18 cellular contexts compared by ENCODE assay signal in the genomic region with DNA sequence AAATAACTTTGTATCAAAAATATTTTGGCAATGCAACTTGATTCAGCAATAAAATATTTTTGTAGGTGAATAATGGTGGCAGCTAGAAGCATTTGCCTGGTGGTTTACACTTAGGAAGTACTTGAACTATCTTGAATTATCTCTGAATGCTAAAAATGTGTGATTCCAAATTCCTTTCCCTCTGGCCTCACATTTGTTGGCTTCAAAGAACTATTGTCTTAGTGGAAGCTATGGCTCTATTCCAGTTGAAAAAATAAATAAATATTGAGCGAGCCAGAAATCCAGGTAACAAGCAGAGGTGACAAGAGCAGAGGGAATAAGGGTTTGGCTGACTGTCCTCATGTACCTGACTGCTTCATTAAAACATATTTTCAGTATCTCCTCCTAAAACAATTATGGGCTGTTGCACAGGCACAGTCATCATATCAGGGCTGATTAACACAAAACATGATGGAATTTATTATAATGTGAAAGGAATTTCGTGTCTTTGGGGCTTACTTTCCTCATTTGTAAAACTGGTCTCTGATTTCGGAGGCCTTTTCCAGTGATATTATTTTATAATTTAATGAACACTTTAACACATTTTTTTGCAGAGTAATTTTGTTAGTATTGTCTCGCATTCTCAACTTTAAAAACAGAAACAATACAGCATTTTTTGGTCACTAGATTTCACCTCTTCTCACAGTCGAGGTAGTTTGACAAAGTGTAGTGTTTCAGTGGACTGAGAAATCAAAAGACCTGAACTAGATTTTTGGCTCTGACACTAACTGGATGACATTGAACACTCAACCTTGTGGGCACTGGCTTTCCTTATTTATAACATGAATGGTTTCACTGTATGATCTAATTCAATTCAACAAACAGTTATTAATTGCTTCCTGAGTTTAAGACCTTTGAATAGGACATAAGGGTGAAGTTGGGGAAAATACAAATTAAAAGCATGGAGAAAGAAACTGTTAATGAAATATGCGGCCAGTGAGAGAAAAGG. TPM values are rescaled to one million over a fixed set of nuclear protein-coding genes. Genes with fewer than 3 reads are reported as not detected.
DNase-seq lines count a peak whose midpoint lies in the region; ATAC-seq and TF ChIP-seq lines count a peak whose summit lies in the region.
"Had no signal": no experiment of that assay in that cellular context is flagged by ENCODE, and none has a peak within 500 bp of the region (broad histone marks: within the 10 kb centered on the region; RNA-seq: fewer than 3 reads in every experiment).

No MANE protein-coding gene starts in this region.

- H3K27ac ChIP-seq in HCT116 (ENCODE audit: low read depth, low read length) = no peak overlapping the region
- H3K27ac ChIP-seq in right atrium auricular region = peak overlapping the region; percentile 54 to 76
- peak overlapping the region; percentile 20 for H3K27ac ChIP-seq in osteoblast (ENCODE audit: low read depth, low read length)
- H3K27ac ChIP-seq: esophagus squamous epithelium, transverse colon, VCaP had no signal

- RAD21 ChIA-PET in HCT116 (lab: Charles Lee; ENCODE audit: low non-redundant PET in 1 of 2, low total read pairs in 2 of 2, uncharacterized antibody in 2 of 2, unreplicated experiment in 2 of 2) = no interaction called here

- intact Hi-C loops in HCT116 (cut with micrococcal nuclease) = no loop called here

- H3K27me3 ChIP-seq in HCT116 (ENCODE audit: insufficient read depth, low read length) = no peaks in the 10 kb centered on the region
- no peaks in the 10 kb centered on the region for H3K27me3 ChIP-seq in right atrium auricular region
- H3K27me3 ChIP-seq in osteoblast (ENCODE audit: insufficient read depth, low read length) = no peaks in the 10 kb centered on the region
- H3K27me3 ChIP-seq: esophagus squamous epithelium, transverse colon had no signal

- no peak for TF ChIP-seq POLR2A in HCT116 (IDR thresholded peaks at IDR 0.05; ENCODE audit: borderline replicate concordance, extremely low read depth, insufficient read depth, insufficient read length)

- H4K20me1 ChIP-seq in HCT116 (ENCODE audit: insufficient read depth) (no peaks in the 10 kb centered on the region), osteoblast (ENCODE audit: insufficient read depth, low read length) (no peaks in the 10 kb centered on the region)

- H3K9me3 ChIP-seq in HCT116 (ENCODE audit: control insufficient read depth in 1 of 2, insufficient read depth in 1 of 2, low read depth in 1 of 2, low read length in 2 of 2) (no peaks in the 10 kb centered on the region), right atrium auricular region (peaks cover 0 to 2% of the 10 kb centered on the region in 2 donors), osteoblast (ENCODE audit: low read depth, low read length) (no peaks in the 10 kb centered on the region)
- H3K9me3 ChIP-seq: esophagus squamous epithelium, transverse colon had no signal

- H3K36me3 ChIP-seq in HCT116 (ENCODE audit: control insufficient read depth in 1 of 2, insufficient read depth in 2 of 2, low read length in 2 of 2) (no peaks in the 10 kb centered on the region), right atrium auricular region (no peaks in the 10 kb centered on the region), osteoblast (ENCODE audit: insufficient read depth, low read length) (no peaks in the 10 kb centered on the region)
- H3K36me3 ChIP-seq: esophagus squamous epithelium, transverse colon had no signal

- no peak for ATAC-seq in HCT116
- no peak for ATAC-seq in stimulated activated effector memory CD8-positive, alpha-beta T cell treated with anti-CD3 and anti-CD28 coated beads, Interleukin-12 subunit alpha, Interleukin-12 subunit beta, amount 100 ng/mL, for 72 hours
- ATAC-seq: sciatic nerve had no signal

- H3K79me2 ChIP-seq in HCT116 (ENCODE audit: insufficient read depth, low read length) (no peaks in the 10 kb centered on the region), osteoblast (ENCODE audit: insufficient read depth, low read length) (no peaks in the 10 kb centered on the region)

- H3K4me1 ChIP-seq in HCT116 (ENCODE audit: control insufficient read depth in 1 of 2, insufficient read depth in 2 of 2, low read length in 2 of 2) = peaks cover 0 to 7% of the 10 kb centered on the region in 2 experiments; a peak in 1 of 4 replicates
- H3K4me1 ChIP-seq in right atrium auricular region = peaks cover 0 to 44% of the 10 kb centered on the region in 2 donors
- peaks cover 8% of the 10 kb centered on the region for H3K4me1 ChIP-seq in osteoblast (ENCODE audit: insufficient read depth, low read length)
- H3K4me1 ChIP-seq: transverse colon had no signal

- H3K4me3 ChIP-seq in HCT116 (replicated peaks in 1 of 2; ENCODE audit: low read depth in 1 of 2, low read length in 2 of 2) = no peak overlapping the region
- no peak overlapping the region for H3K4me3 ChIP-seq in astrocyte of the spinal cord (ENCODE audit: low read depth, low read length)
- H3K4me3 ChIP-seq in right atrium auricular region = no peak overlapping the region
- H3K4me3 ChIP-seq in osteoblast (ENCODE audit: insufficient read depth, low read length) = no peak overlapping the region
- H3K4me3 ChIP-seq: esophagus squamous epithelium, transverse colon had no signal

- no peaks in the 10 kb centered on the region for H3K4me1 Mint-ChIP-seq in stimulated activated effector memory CD8-positive, alpha-beta T cell treated with anti-CD3 and anti-CD28 coated beads, Interleukin-12 subunit alpha, Interleukin-12 subunit beta, amount 100 ng/mL, for 72 hours

- no peaks in the 10 kb centered on the region for H3K9me2 ChIP-seq in HCT116 (ENCODE audit: insufficient read depth)

- H3K4me2 ChIP-seq in HCT116 (ENCODE audit: low read length) (no peak overlapping the region), osteoblast (ENCODE audit: insufficient read depth, low read length) (no peak overlapping the region)

- no peaks in the 10 kb centered on the region for H3K9me3 Mint-ChIP-seq in stimulated activated effector memory CD8-positive, alpha-beta T cell treated with anti-CD3 and anti-CD28 coated beads, Interleukin-12 subunit alpha, Interleukin-12 subunit beta, amount 100 ng/mL, for 72 hours
- H3K9me3 Mint-ChIP-seq: dendritic cell treated with granulocyte-macrophage colony-stimulating factor and Interleukin-4, amounts not matched to agents 40 ng/mL and 50 ng/mL, for 4 days had no signal

- DNase-seq in HCT116 (ENCODE audit: low read depth, low spot score) (no peak), astrocyte of the spinal cord (ENCODE audit: low read depth, low spot score) (peak; percentile 27), right atrium auricular region (ENCODE audit: low spot score) (no peak), osteoblast (ENCODE audit: insufficient read length, low spot score, missing footprints) (no peak), SIG-M5 (lab: John Stamatoyannopoulos, UW) (no peak), SK-N-DZ (ENCODE audit: low spot score) (no peak)
- DNase-seq in activated CD4-positive, CD25-positive, alpha-beta regulatory T cell treated with anti-CD3 and anti-CD28 coated beads, Interleukin-2, amount 50 U/mL, for 72 hours = no peak
- no peak for DNase-seq in stimulated activated effector memory CD8-positive, alpha-beta T cell treated with anti-CD3 and anti-CD28 coated beads, Interleukin-12 subunit alpha, Interleukin-12 subunit beta, amount 100 ng/mL, for 72 hours (ENCODE audit: low spot score in 2 of 2)
- DNase-seq: esophagus squamous epithelium; hypothalamus; NCI-H1417 treated with DMSO at 0.1 percent for 48 hours; stimulated activated CD4-positive, alpha-beta T cell treated with anti-CD3 and anti-CD28 coated beads, Interleukin-4, amount 100 ng/mL, for 1 hour; transverse colon had no signal

- TF ChIP-seq RAD21 in HCT116 (IDR thresholded peaks at IDR 0.05; ENCODE audit: low read depth) = no peak

- POLR2A ChIA-PET in HCT116 (lab: Charles Lee) = no interaction called here

- H3K36me3 Mint-ChIP-seq in stimulated activated effector memory CD8-positive, alpha-beta T cell treated with anti-CD3 and anti-CD28 coated beads, Interleukin-12 subunit alpha, Interleukin-12 subunit beta, amount 100 ng/mL, for 72 hours = no peaks in the 10 kb centered on the region

- in situ Hi-C loops in astrocyte of the spinal cord (cut with HindIII; ENCODE audit: low sequenced_read_pairs) = no loop called here

- no peak overlapping the region for H3K9ac ChIP-seq in HCT116 (ENCODE audit: low read length)

- H3K4me3 Mint-ChIP-seq in stimulated activated effector memory CD8-positive, alpha-beta T cell treated with anti-CD3 and anti-CD28 coated beads, Interleukin-12 subunit alpha, Interleukin-12 subunit beta, amount 100 ng/mL, for 72 hours = no peak overlapping the region
- H3K4me3 Mint-ChIP-seq: dendritic cell treated with granulocyte-macrophage colony-stimulating factor and Interleukin-4, amounts not matched to agents 40 ng/mL and 50 ng/mL, for 4 days had no signal

- H2AFZ ChIP-seq in HCT116 (ENCODE audit: low read depth, low read length, poor library complexity, severe bottlenecking) (peak overlapping the region; percentile 46), osteoblast (ENCODE audit: low read length) (no peak overlapping the region)

- no TSS peak for BruUV-seq in HCT116 (replicated peaks; lab: Mats Ljungman, UMichigan)

- H3K27ac Mint-ChIP-seq in stimulated activated effector memory CD8-positive, alpha-beta T cell treated with anti-CD3 and anti-CD28 coated beads, Interleukin-12 subunit alpha, Interleukin-12 subunit beta, amount 100 ng/mL, for 72 hours = no peak overlapping the region
- H3K27ac Mint-ChIP-seq: dendritic cell treated with granulocyte-macrophage colony-stimulating factor and Interleukin-4, amounts not matched to agents 40 ng/mL and 50 ng/mL, for 4 days had no signal

- TF ChIP-seq CTCF in HCT116 (IDR thresholded peaks at IDR 0.05 in 2 of 3, conservative IDR thresholded peaks at IDR 0.05 in 1 of 3; ENCODE audit: borderline replicate concordance in 1 of 3, insufficient read depth in 1 of 3, low read depth in 2 of 3, low read length in 2 of 3) (no peak), astrocyte of the spinal cord (IDR thresholded peaks at IDR 0.05; ENCODE audit: low read depth, low read length) (no peak), right atrium auricular region (IDR thresholded peaks at IDR 0.05) (no peak), osteoblast (IDR thresholded peaks at IDR 0.05; ENCODE audit: extremely low read depth, low read depth, low read length) (no peak)

- CTCF ChIA-PET in HCT116 (lab: Charles Lee) = no interaction called here

TF ChIP-seq in HCT116, 20 proteins besides CTCF, POLR2A, EP300 and RAD21 (continues in another document):
- TF ChIP-seq CEBPB (IDR thresholded peaks at IDR 0.05; ENCODE audit: low read depth) (no peak), EZH2phosphoT487 (IDR thresholded peaks at IDR 0.05; ENCODE audit: borderline replicate concordance) (no peak), ZFX (IDR thresholded peaks at IDR 0.05) (no peak), SP1 (IDR thresholded peaks at IDR 0.05; ENCODE audit: low read depth) (no peak), POLR2AphosphoS5 (IDR thresholded peaks at IDR 0.05; ENCODE audit: low read depth, low read length) (no peak)

RNA-seq across cellular contexts. Expression of a gene that starts 7.8 kb away (rescaled TPM):
- total RNA-seq in HCT116 (2021; ENCODE audit: unreplicated experiment) = 0.27 TPM
- polyA plus RNA-seq in HCT116 (2012) = 0.12 and 0.27 TPM in 2 replicates
- 100 to 1,000 TPM; 118 to 263 TPM for total RNA-seq in right atrium auricular region
- 1.2 and 1.8 TPM in 2 replicates for total RNA-seq in osteoblast
- polyA plus RNA-seq in SK-N-DZ (2014; cell fraction: cytosol; rRNA removed) = not detected in 2 replicates
- polyA plus RNA-seq in SK-N-DZ (2014; cell fraction: nucleus; rRNA removed) = not detected in 2 replicates
- total RNA-seq: activated CD8-positive, alpha-beta memory T cell treated with anti-CD3 and anti-CD28 coated beads for 36 hours had no signal
- polyA plus RNA-seq: neural cell had no signal

Comparison
In these comparisons a context has a peak if more than half of its experiments do, and no peak if none do; other contexts are left out.
1. RNA of a gene that starts 7.8 kb away (total RNA-seq): 118 to 263 TPM in right atrium auricular region; 1.2 to 1.8 TPM in osteoblast and 0.27 TPM in HCT116 (single experiment); every median in the first group is over 10 times any median in the second.